ENCODE assay signal across 1 cellular context in the genomic region with DNA sequence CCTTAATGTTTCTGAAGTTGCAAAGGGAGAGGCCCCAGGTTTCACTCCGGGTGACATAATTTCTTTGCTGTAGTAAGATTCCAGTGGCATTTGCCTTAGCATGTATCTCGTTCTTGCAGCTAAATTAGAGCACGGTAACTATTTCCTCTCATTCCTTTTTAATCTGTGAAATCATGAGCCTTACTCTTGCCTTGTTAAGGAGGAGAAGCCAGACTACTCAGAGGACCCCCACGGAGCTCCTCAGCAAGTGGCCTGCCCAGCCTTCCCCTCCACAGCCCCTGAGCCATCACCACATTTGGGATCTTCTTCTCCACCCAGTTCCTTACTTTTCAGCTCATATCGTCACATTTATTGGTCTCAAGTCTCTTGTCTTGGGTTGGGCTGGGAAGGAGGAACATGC.
TF ChIP-seq lines count a peak whose summit lies in the region.

No MANE protein-coding gene starts in this region.

TF ChIP-seq in IMR-90, 13 proteins besides CTCF, POLR2A, EP300 and RAD21:
- TF ChIP-seq, protein P1, sequence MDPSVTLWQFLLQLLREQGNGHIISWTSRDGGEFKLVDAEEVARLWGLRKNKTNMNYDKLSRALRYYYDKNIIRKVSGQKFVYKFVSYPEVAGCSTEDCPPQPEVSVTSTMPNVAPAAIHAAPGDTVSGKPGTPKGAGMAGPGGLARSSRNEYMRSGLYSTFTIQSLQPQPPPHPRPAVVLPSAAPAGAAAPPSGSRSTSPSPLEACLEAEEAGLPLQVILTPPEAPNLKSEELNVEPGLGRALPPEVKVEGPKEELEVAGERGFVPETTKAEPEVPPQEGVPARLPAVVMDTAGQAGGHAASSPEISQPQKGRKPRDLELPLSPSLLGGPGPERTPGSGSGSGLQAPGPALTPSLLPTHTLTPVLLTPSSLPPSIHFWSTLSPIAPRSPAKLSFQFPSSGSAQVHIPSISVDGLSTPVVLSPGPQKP (IDR thresholded peaks at IDR 0.05; ENCODE audit: borderline replicate concordance, low read depth, low read length) = no peak
- TF ChIP-seq NFE2L2 (IDR thresholded peaks at IDR 0.05; ENCODE audit: low read depth, low read length) (no peak), MXI1 (IDR thresholded peaks at IDR 0.05; ENCODE audit: borderline replicate concordance, low read depth, low read length) (no peak), CHD1 (IDR thresholded peaks at IDR 0.05; ENCODE audit: low read depth, low read length) (no peak), BHLHE40 (IDR thresholded peaks at IDR 0.05; ENCODE audit: low read depth, low read length) (no peak), MAZ (IDR thresholded peaks at IDR 0.05; ENCODE audit: borderline replicate concordance, low read depth, low read length) (no peak), SMC3 (IDR thresholded peaks at IDR 0.05; ENCODE audit: low read depth, low read length) (no peak), CEBPB (IDR thresholded peaks at IDR 0.05; ENCODE audit: low read depth, low read length) (no peak), MAFK (IDR thresholded peaks at IDR 0.05; ENCODE audit: low read depth, low read length) (no peak), RCOR1 (IDR thresholded peaks at IDR 0.05; ENCODE audit: insufficient replicate concordance, low read length) (no peak), FOS (IDR thresholded peaks at IDR 0.05; ENCODE audit: low read depth, low read length) (no peak), RFX5 (IDR thresholded peaks at IDR 0.05; ENCODE audit: low read depth, low read length) (no peak)
- TF ChIP-seq, protein P2, sequence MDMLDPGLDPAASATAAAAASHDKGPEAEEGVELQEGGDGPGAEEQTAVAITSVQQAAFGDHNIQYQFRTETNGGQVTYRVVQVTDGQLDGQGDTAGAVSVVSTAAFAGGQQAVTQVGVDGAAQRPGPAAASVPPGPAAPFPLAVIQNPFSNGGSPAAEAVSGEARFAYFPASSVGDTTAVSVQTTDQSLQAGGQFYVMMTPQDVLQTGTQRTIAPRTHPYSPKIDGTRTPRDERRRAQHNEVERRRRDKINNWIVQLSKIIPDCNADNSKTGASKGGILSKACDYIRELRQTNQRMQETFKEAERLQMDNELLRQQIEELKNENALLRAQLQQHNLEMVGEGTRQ (IDR thresholded peaks at IDR 0.05; ENCODE audit: low read depth, low read length) = no peak
